28 cellular contexts compared by ENCODE assay signal in genomic region chr12:127966331-127966730, GRCh38.
"Had no signal": no experiment of that assay in that cellular context is flagged by ENCODE, and none has a peak within 500 bp of the region (broad histone marks: within the 10 kb centered on the region; RNA-seq: fewer than 3 reads in every experiment).

No MANE protein-coding gene starts in this region.

- H3K27me3 ChIP-seq: colonic mucosa, dorsolateral prefrontal cortex, esophagus muscularis mucosa, esophagus squamous epithelium, foreskin keratinocyte, gastrocnemius medialis, gastroesophageal sphincter, heart left ventricle, heart right ventricle had no signal

- H3K27ac ChIP-seq: colonic mucosa, coronary artery, dorsolateral prefrontal cortex, epithelial cell of prostate, esophagus muscularis mucosa, esophagus squamous epithelium, foreskin keratinocyte, gastrocnemius medialis, gastroesophageal sphincter, heart left ventricle, heart right ventricle had no signal

- ATAC-seq: effector memory CD8-positive, alpha-beta T cell; esophagus mucosa; foreskin keratinocyte; gastrocnemius medialis; gastroesophageal sphincter; heart left ventricle; heart right ventricle had no signal

- H3K4me3 ChIP-seq: colonic mucosa, coronary artery, dorsolateral prefrontal cortex, esophagus muscularis mucosa, esophagus squamous epithelium, gastrocnemius medialis, gastroesophageal sphincter, heart left ventricle, heart right ventricle had no signal

- FAIRE-seq: colon, endometrium, endothelial cell of umbilical vein, frontal cortex had no signal

- H3K36me3 ChIP-seq: colonic mucosa, esophagus muscularis mucosa, esophagus squamous epithelium, gastrocnemius medialis, gastroesophageal sphincter, heart left ventricle, heart right ventricle had no signal

- DNase-seq: colonic mucosa; cortex of kidney; dermis blood vessel endothelial cell; dorsolateral prefrontal cortex; effector CD4-positive, alpha-beta T cell; effector CD8-positive, alpha-beta T cell; effector memory CD4-positive, alpha-beta T cell; effector memory CD8-positive, alpha-beta T cell; endodermal cell; erythroblast; esophagus squamous epithelium; foreskin fibroblast; foreskin keratinocyte; foreskin melanocyte; gastrocnemius medialis; glutamatergic neuron; head of caudate nucleus; heart left ventricle; heart right ventricle had no signal

- H3K4me1 ChIP-seq: colonic mucosa, esophagus muscularis mucosa, esophagus squamous epithelium, foreskin keratinocyte, gastrocnemius medialis, gastroesophageal sphincter, heart left ventricle, heart right ventricle had no signal

- H3K9me3 ChIP-seq: colonic mucosa, gastrocnemius medialis had no signal
